ENCODE assay signal across 2 cellular contexts in genomic region chr3:46497556-46498265, GRCh38.
TF ChIP-seq lines count a peak whose summit lies in the region.

TSS of gene RTP3 (plus strand) at chr3:46497976. CDS start at chr3:46498063, 87 bp downstream.

TF ChIP-seq in GM23338, 12 proteins besides CTCF, POLR2A, EP300 and RAD21:
- TF ChIP-seq POLR2AphosphoS5 (IDR thresholded peaks at IDR 0.05; ENCODE audit: low read depth) (no peak), CREB1 (CRISPR knock-in tag; IDR thresholded peaks at IDR 0.05; ENCODE audit: low read depth) (no peak), REST (IDR thresholded peaks at IDR 0.05; ENCODE audit: unreplicated experiment) (no peak), ZNF462 (CRISPR knock-in tag; IDR thresholded peaks at IDR 0.05) (no peak), ETS1 (IDR thresholded peaks at IDR 0.05) (no peak), JUNB (IDR thresholded peaks at IDR 0.05; ENCODE audit: unreplicated experiment) (no peak), EZH2phosphoT487 (IDR thresholded peaks at IDR 0.05; ENCODE audit: unreplicated experiment) (no peak), ZNF331 (CRISPR knock-in tag; IDR thresholded peaks at IDR 0.05; ENCODE audit: low read depth) (no peak), ZNF114 (CRISPR knock-in tag; IDR thresholded peaks at IDR 0.05) (no peak), EZH2 (IDR thresholded peaks at IDR 0.05; ENCODE audit: low read depth, unreplicated experiment) (no peak), STAT1 (IDR thresholded peaks at IDR 0.05; ENCODE audit: unreplicated experiment) (no peak), NANOG (IDR thresholded peaks at IDR 0.05; ENCODE audit: borderline replicate concordance) (no peak)

TF ChIP-seq in HepG2, 621 proteins besides CTCF, POLR2A, EP300 and RAD21:
- TF ChIP-seq ATF4 (CRISPR knock-in tag; IDR thresholded peaks at IDR 0.05) = 0 out of 4 replicates have a peak, but pooled peaks of 1 of the 2 experiments have one; percentile 7
- TF ChIP-seq RFXAP (CRISPR knock-in tag; IDR thresholded peaks at IDR 0.05; ENCODE audit: borderline replicate concordance) = no peak
